ENCODE assay signal across 18 cellular contexts in the genomic region with DNA sequence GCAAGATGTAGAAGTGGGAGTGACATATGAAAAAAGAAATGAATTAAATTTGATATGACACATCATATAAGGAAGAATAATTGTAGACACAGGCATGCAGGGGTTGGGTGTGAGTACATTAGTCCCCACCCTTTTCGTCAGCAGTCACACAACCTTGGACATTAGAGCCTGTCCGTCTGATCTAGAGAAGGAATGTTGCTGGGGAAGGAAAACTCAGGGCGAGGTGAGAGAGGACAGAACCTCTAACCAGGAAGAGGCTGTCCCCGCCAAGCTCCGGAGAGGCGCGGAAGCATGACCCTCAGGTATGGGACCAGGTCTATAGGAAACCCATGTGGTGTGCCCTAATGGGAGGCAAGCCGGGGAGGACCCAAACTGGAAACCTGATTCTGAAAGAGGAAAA.
DNase-seq lines count a peak whose midpoint lies in the region; ATAC-seq, FAIRE-seq and TF ChIP-seq lines count a peak whose summit lies in the region.
"Had no signal": no experiment of that assay in that cellular context is flagged by ENCODE, and none has a peak within 500 bp of the region (broad histone marks: within the 10 kb centered on the region; RNA-seq: fewer than 3 reads in every experiment).

No MANE protein-coding gene starts in this region.

- peaks cover 6% of the 10 kb centered on the region for H3K9me3 Mint-ChIP-seq in progenitor cell of endocrine pancreas (ENCODE audit: low read depth)
- peaks cover 9 to 19% of the 10 kb centered on the region in 2 donors for H3K9me3 Mint-ChIP-seq in stimulated activated naive B cell treated with anti-CD40 and anti-IgM and Interleukin-4, amounts not matched to agents 10 μg/mL and 1 μg/mL and 100 μg/mL, for 72 hours

- peaks cover 21 to 32% (median 28%) of the 10 kb centered on the region in 11 experiments for H3K9me3 ChIP-seq in BLaER1 treated with 17β-estradiol and CSF1 and Interleukin-3, amounts not matched to agents 10 nM and 100 nM (replicated peaks in 1 of 11)

- H4K20me1 ChIP-seq in BLaER1 treated with 17β-estradiol and CSF1 and Interleukin-3, amounts not matched to agents 10 nM and 100 nM, result no peaks in the 10 kb centered on the region

- H3K4me1 ChIP-seq in BLaER1 treated with 17β-estradiol and CSF1 and Interleukin-3, amounts not matched to agents 10 nM and 100 nM, result peaks cover 7 to 12% (median 10%) of the 10 kb centered on the region in 10 experiments

- ATAC-seq in GM19395 (IDR thresholded peaks at IDR 0.05; ENCODE audit: unreplicated experiment), result no peak
- no peak for ATAC-seq in stimulated activated naive B cell treated with anti-CD40 and anti-IgM and Interleukin-4, amounts not matched to agents 10 μg/mL and 1 μg/mL and 100 μg/mL, for 72 hours (replicated peaks)

- H3K36me3 ChIP-seq in BLaER1 treated with 17β-estradiol and CSF1 and Interleukin-3, amounts not matched to agents 10 nM and 100 nM, result no peaks in the 10 kb centered on the region; a peak in 1 of 22 replicates
- no peaks in the 10 kb centered on the region for H3K36me3 ChIP-seq in bronchial epithelial cell (ENCODE audit: control insufficient read depth, insufficient read depth, low read length)

- no peak overlapping the region for H3K27ac ChIP-seq in BLaER1 treated with 17β-estradiol and CSF1 and Interleukin-3, amounts not matched to agents 10 nM and 100 nM

- TF ChIP-seq CTCF in bronchial epithelial cell (IDR thresholded peaks at IDR 0.05; ENCODE audit: insufficient read depth, low read length, severe bottlenecking), result no peak
- TF ChIP-seq CTCF in progenitor cell of endocrine pancreas (IDR thresholded peaks at IDR 0.05; ENCODE audit: unreplicated experiment), result no peak

- peak overlapping the region; percentile 45 to 81 (median 65) for H3K4me2 ChIP-seq in BLaER1 treated with 17β-estradiol and CSF1 and Interleukin-3, amounts not matched to agents 10 nM and 100 nM

- no peaks in the 10 kb centered on the region for H3K27me3 Mint-ChIP-seq in progenitor cell of endocrine pancreas
- H3K27me3 Mint-ChIP-seq in stimulated activated naive B cell treated with anti-CD40 and anti-IgM and Interleukin-4, amounts not matched to agents 10 μg/mL and 1 μg/mL and 100 μg/mL, for 72 hours, result peaks cover 39 to 45% of the 10 kb centered on the region in 2 donors

- DNase-seq in bronchial epithelial cell (ENCODE audit: low read depth) (peak; percentile 16), kidney tubule cell (ENCODE audit: low spot score) (peak; percentile 39), progenitor cell of endocrine pancreas (ENCODE audit: low spot score, unreplicated experiment) (no peak), SIG-M5 (lab: John Stamatoyannopoulos, UW) (no peak), A172 (ENCODE audit: low spot score) (no peak)
- no peak for DNase-seq in stimulated activated naive B cell treated with anti-CD40 and anti-IgM and Interleukin-4, amounts not matched to agents 10 μg/mL and 1 μg/mL and 100 μg/mL, for 72 hours
- DNase-seq: AML-193; CD4-positive, alpha-beta memory T cell; H9; IMR-90; Kasumi-1; NCI-H1417; NCI-H1930; NCI-H524; SHP77 had no signal

- no peak overlapping the region for H3K4me3 ChIP-seq in BLaER1 treated with 17β-estradiol and CSF1 and Interleukin-3, amounts not matched to agents 10 nM and 100 nM
- no peak overlapping the region for H3K4me3 ChIP-seq in bronchial epithelial cell (ENCODE audit: low read depth, low read length)

- H3K27ac Mint-ChIP-seq in progenitor cell of endocrine pancreas, result peak overlapping the region; percentile 47
- H3K27ac Mint-ChIP-seq in stimulated activated naive B cell treated with anti-CD40 and anti-IgM and Interleukin-4, amounts not matched to agents 10 μg/mL and 1 μg/mL and 100 μg/mL, for 72 hours, result no peak overlapping the region
- H3K27ac Mint-ChIP-seq: H9 had no signal

- H3K4me1 Mint-ChIP-seq in progenitor cell of endocrine pancreas (ENCODE audit: low read depth), result peaks cover 11% of the 10 kb centered on the region
- no peaks in the 10 kb centered on the region for H3K4me1 Mint-ChIP-seq in stimulated activated naive B cell treated with anti-CD40 and anti-IgM and Interleukin-4, amounts not matched to agents 10 μg/mL and 1 μg/mL and 100 μg/mL, for 72 hours

- H3K27me3 ChIP-seq in BLaER1 treated with 17β-estradiol and CSF1 and Interleukin-3, amounts not matched to agents 10 nM and 100 nM, result no peaks in the 10 kb centered on the region
- H3K27me3 ChIP-seq in bronchial epithelial cell (ENCODE audit: control insufficient read depth, insufficient read depth, low read length), result no peaks in the 10 kb centered on the region

- H3K9ac ChIP-seq in BLaER1 treated with 17β-estradiol and CSF1 and Interleukin-3, amounts not matched to agents 10 nM and 100 nM, result no peak overlapping the region; a peak in 1 of 22 replicates

- peaks cover 12% of the 10 kb centered on the region for H3K36me3 Mint-ChIP-seq in progenitor cell of endocrine pancreas (ENCODE audit: insufficient read depth)
- H3K36me3 Mint-ChIP-seq in stimulated activated naive B cell treated with anti-CD40 and anti-IgM and Interleukin-4, amounts not matched to agents 10 μg/mL and 1 μg/mL and 100 μg/mL, for 72 hours, result peaks cover 2 to 4% of the 10 kb centered on the region in 2 donors

- FAIRE-seq in bronchial epithelial cell (lab: Jason Lieb, UNC), result no peak
- FAIRE-seq: RCC 7860 had no signal

- no peak overlapping the region for H3K4me3 Mint-ChIP-seq in progenitor cell of endocrine pancreas (ENCODE audit: low read depth)
- no peak overlapping the region for H3K4me3 Mint-ChIP-seq in stimulated activated naive B cell treated with anti-CD40 and anti-IgM and Interleukin-4, amounts not matched to agents 10 μg/mL and 1 μg/mL and 100 μg/mL, for 72 hours
- H3K4me3 Mint-ChIP-seq: CD4-positive, alpha-beta memory T cell; H9 had no signal

Comparison
In these comparisons a context has a peak if more than half of its experiments do, and no peak if none do; other contexts are left out.
1. DNase-seq: peak in bronchial epithelial cell (single experiment) and kidney tubule cell (single experiment); none in progenitor cell of endocrine pancreas (single experiment), SIG-M5 (single experiment), stimulated activated naive B cell treated with anti-CD40 and anti-IgM and Interleukin-4, amounts not matched to agents 10 μg/mL and 1 μg/mL and 100 μg/mL, for 72 hours (single experiment) and A172 (single experiment).